Comparison of ENCODE assay signal across 20 cellular contexts in the genomic region with DNA sequence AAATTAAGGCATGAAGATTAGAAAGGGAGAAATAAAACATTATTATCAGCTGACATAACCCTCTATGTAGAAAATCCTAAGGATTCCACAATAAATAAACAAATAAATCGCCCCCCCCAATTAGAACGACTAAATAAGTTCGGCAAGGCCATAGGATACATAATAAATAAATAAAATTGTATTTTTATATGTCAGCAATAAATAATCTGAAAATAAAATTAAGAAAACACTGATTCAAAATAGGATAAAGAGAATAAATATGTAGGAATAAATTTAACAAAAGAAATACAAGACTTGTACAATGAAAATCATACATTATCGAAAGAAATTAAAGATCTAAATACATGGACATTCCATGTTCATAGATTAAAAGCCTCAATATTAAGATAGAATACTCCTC. TPM values are rescaled to one million over a fixed set of nuclear protein-coding genes. Genes with fewer than 3 reads are reported as not detected.
DNase-seq lines count a peak whose midpoint lies in the region; ATAC-seq, FAIRE-seq and TF ChIP-seq lines count a peak whose summit lies in the region.
"Had no signal": no experiment of that assay in that cellular context is flagged by ENCODE, and none has a peak within 500 bp of the region (broad histone marks: within the 10 kb centered on the region; RNA-seq: fewer than 3 reads in every experiment).

No MANE protein-coding gene starts in this region.

- H4K20me1 ChIP-seq in HepG2 (ENCODE audit: insufficient read depth, low read length) (no peaks in the 10 kb centered on the region), mammary epithelial cell (ENCODE audit: insufficient read depth, low read length) (no peaks in the 10 kb centered on the region)

- H3K27ac Mint-ChIP-seq in neural crest cell (ENCODE audit: unreplicated experiment) (no peak overlapping the region), T-helper 17 cell (no peak overlapping the region)
- H3K27ac Mint-ChIP-seq: CD4-positive, CD25-positive, alpha-beta regulatory T cell; CD8-positive, alpha-beta T cell; GM23338; HFFc6 had no signal

- no peaks in the 10 kb centered on the region for H3K9me3 Mint-ChIP-seq in neural crest cell
- H3K9me3 Mint-ChIP-seq: CD8-positive, alpha-beta T cell; GM23338; HFFc6 had no signal

- no peaks in the 10 kb centered on the region for H3K9me3 ChIP-seq in HepG2 (ENCODE audit: low read length)
- H3K9me3 ChIP-seq in right lobe of liver = no peaks in the 10 kb centered on the region
- H3K9me3 ChIP-seq in T-helper 17 cell (ENCODE audit: control insufficient read depth, low read length, poor library complexity, severe bottlenecking) = no peaks in the 10 kb centered on the region
- H3K9me3 ChIP-seq in mammary epithelial cell (replicated peaks; ENCODE audit: insufficient read depth, low read length) = no peaks in the 10 kb centered on the region
- H3K9me3 ChIP-seq: Caco-2, HAP-1 had no signal

- POLR2A ChIA-PET in HepG2 (lab: Yijun Ruan, JAX) = no interaction called here

- H3K9ac ChIP-seq in HepG2 (ENCODE audit: insufficient read depth, low read depth, low read length) (no peak overlapping the region), mammary epithelial cell (ENCODE audit: insufficient read depth, low read length) (no peak overlapping the region)

- H3K27ac ChIP-seq in HepG2 (ENCODE audit: extremely low read length, insufficient read depth, low read length) (no peak overlapping the region), right lobe of liver (no peak overlapping the region), mammary epithelial cell (ENCODE audit: insufficient read depth, low read depth, low read length) (no peak overlapping the region)
- H3K27ac ChIP-seq: 22Rv1 had no signal

- H3K36me3 ChIP-seq in HepG2 (replicated peaks in 1 of 2; ENCODE audit: control insufficient read depth in 1 of 2, insufficient read depth in 2 of 2, low read length in 2 of 2) (0 out of 5 replicates have a peak, but pooled peaks cover 0 to 8% of the 10 kb centered on the region in 2 experiments), right lobe of liver (peaks cover 0 to 2% (median 0%) of the 10 kb centered on the region in 4 donors), mammary epithelial cell (ENCODE audit: insufficient read depth, low read length) (peaks cover 6% of the 10 kb centered on the region)
- H3K36me3 ChIP-seq: HAP-1 had no signal

- dilution Hi-C loops in mammary epithelial cell (cut with HindIII; ENCODE audit: low sequenced_read_pairs) = no loop called here

- ATAC-seq in HepG2 (no peak), right lobe of liver (no peak), HG03175 (IDR thresholded peaks at IDR 0.05; ENCODE audit: unreplicated experiment) (no peak), T-helper 17 cell (no peak)
- ATAC-seq: CD8-positive, alpha-beta T cell; GM23338 had no signal

- no peak for TF ChIP-seq RAD21 in HepG2 (CRISPR knock-in tag; IDR thresholded peaks at IDR 0.05)

- peak overlapping the region; percentile 11 for H3K4me3 Mint-ChIP-seq in neural crest cell
- H3K4me3 Mint-ChIP-seq in T-helper 17 cell = no peak overlapping the region
- H3K4me3 Mint-ChIP-seq: CD4-positive, CD25-positive, alpha-beta regulatory T cell; CD8-positive, alpha-beta T cell; GM23338; HFFc6 had no signal

- BruUV-seq in HepG2 (replicated peaks; lab: Mats Ljungman, UMichigan) (no TSS peak), mammary epithelial cell (replicated peaks; lab: Mats Ljungman, UMichigan) (no TSS peak)

- no peak overlapping the region for H2AFZ ChIP-seq in HepG2 (ENCODE audit: low read length)
- H2AFZ ChIP-seq in mammary epithelial cell (ENCODE audit: low read depth, low read length) = no peak overlapping the region
- H2AFZ ChIP-seq: GM23338 had no signal

- intact Hi-C loops in HepG2 (cut with micrococcal nuclease; ENCODE audit: unreplicated experiment) = no loop called here
- intact Hi-C loops in right lobe of liver (cut with DNase I) = no loop called here
- intact Hi-C loops in mammary epithelial cell (cut with micrococcal nuclease) = no loop called here

- TF ChIP-seq CTCF in HepG2 (CRISPR knock-in tag; IDR thresholded peaks at IDR 0.05) (no peak), right lobe of liver (IDR thresholded peaks at IDR 0.05) (no peak), neural crest cell (conservative IDR thresholded peaks at IDR 0.05) (no peak), mammary epithelial cell (conservative IDR thresholded peaks at IDR 0.05 in 1 of 2, IDR thresholded peaks at IDR 0.05 in 1 of 2; ENCODE audit: extremely low read depth in 1 of 2, insufficient read depth in 1 of 2, low read depth in 1 of 2, low read length in 2 of 2) (no peak)

- no peak for TF ChIP-seq POLR2A in HepG2 (IDR thresholded peaks at IDR 0.05; ENCODE audit: insufficient read depth in 1 of 2, low read depth in 2 of 2, low read length in 2 of 2)
- TF ChIP-seq POLR2A in right lobe of liver (IDR thresholded peaks at IDR 0.05) = no peak

- H3K36me3 Mint-ChIP-seq in neural crest cell (ENCODE audit: low read depth) = no peaks in the 10 kb centered on the region
- H3K36me3 Mint-ChIP-seq in T-helper 17 cell (ENCODE audit: low read depth) = no peaks in the 10 kb centered on the region
- H3K36me3 Mint-ChIP-seq: CD4-positive, CD25-positive, alpha-beta regulatory T cell; CD8-positive, alpha-beta T cell had no signal

- H3K79me2 ChIP-seq in HepG2 (ENCODE audit: insufficient read depth, low read length) (peaks cover 22% of the 10 kb centered on the region), mammary epithelial cell (ENCODE audit: insufficient read depth, low read length) (peaks cover 54% of the 10 kb centered on the region)

- H3K27me3 ChIP-seq in HepG2 (ENCODE audit: control insufficient read depth in 1 of 2, insufficient read depth in 2 of 2, low read length in 2 of 2) (no peaks in the 10 kb centered on the region), right lobe of liver (no peaks in the 10 kb centered on the region), mammary epithelial cell (ENCODE audit: insufficient read depth, low read length) (no peaks in the 10 kb centered on the region)

- H3K4me1 Mint-ChIP-seq in neural crest cell = peaks cover 25% of the 10 kb centered on the region
- H3K4me1 Mint-ChIP-seq in T-helper 17 cell = peaks cover 2% of the 10 kb centered on the region
- H3K4me1 Mint-ChIP-seq: GM23338 had no signal

- no peak for FAIRE-seq in HepG2 (lab: Jason Lieb, UNC)
- peak; percentile 77 for FAIRE-seq in endometrium (lab: Jason Lieb, UNC)
- FAIRE-seq: GM12892, GM19239 had no signal

- H3K27me3 Mint-ChIP-seq in neural crest cell (ENCODE audit: low read depth) (no peaks in the 10 kb centered on the region), T-helper 17 cell (peaks cover 11% of the 10 kb centered on the region)

- no peak overlapping the region for H3K4me2 ChIP-seq in HepG2 (ENCODE audit: low read depth, low read length)
- H3K4me2 ChIP-seq in mammary epithelial cell (ENCODE audit: insufficient read depth, low read depth, low read length) = no peak overlapping the region
- H3K4me2 ChIP-seq: GM23338 had no signal

- no peak overlapping the region for H3K4me3 ChIP-seq in HepG2 (replicated peaks in 1 of 3; ENCODE audit: insufficient read depth in 1 of 3, low read depth in 2 of 3, low read length in 3 of 3)
- no peak overlapping the region for H3K4me3 ChIP-seq in right lobe of liver
- H3K4me3 ChIP-seq in mammary epithelial cell (replicated peaks in 1 of 3; ENCODE audit: insufficient read depth in 1 of 3, low read depth in 2 of 3, low read length in 3 of 3) = no peak overlapping the region
- H3K4me3 ChIP-seq: GM23338, HAP-1 had no signal

- TF ChIP-seq EP300 in HepG2 (IDR thresholded peaks at IDR 0.05; ENCODE audit: low read depth in 2 of 2, low read length in 2 of 2) (no peak), HepG2 (CRISPR knock-in tag; IDR thresholded peaks at IDR 0.05; ENCODE audit: borderline replicate concordance) (no peak)

- DNase-seq in HepG2 (ENCODE audit: low spot score) (no peak), right lobe of liver (no peak), neural crest cell (ENCODE audit: low read depth, low spot score) (no peak), CD1c-positive myeloid dendritic cell (ENCODE audit: extremely low spot score) (no peak), T-helper 17 cell (no peak), mammary epithelial cell (no peak)
- DNase-seq: C1 segment of cervical spinal cord; Caco-2; CD4-positive, CD25-positive, alpha-beta regulatory T cell; CD8-positive, alpha-beta T cell; DMS153; DND-41; HFFc6 had no signal

- CTCF ChIA-PET in HepG2 (lab: Yijun Ruan, JAX; ENCODE audit: low intra/inter-chr PET ratio, low total read pairs) (no interaction called here), mammary epithelial cell (lab: Charles Lee; ENCODE audit: low non-redundant PET) (no interaction called here)

- in situ Hi-C loops in HepG2 (cut with HindIII; ENCODE audit: extremely low pct_ligation_motif_present, low pct_unique_long_range_greater_than_20kb) = no loop called here
- in situ Hi-C loops in mammary epithelial cell (cut with MboI; ENCODE audit: low sequenced_read_pairs in 2 of 2) = no loop called here

- WGBS in HepG2 (ENCODE audit: low lambda C conversion rate) = 97% methylated on average over 4 of the region's 4 CpGs
- WGBS in right lobe of liver (ENCODE audit: insufficient coverage, low coverage, low lambda C conversion rate, missing lambda C conversion rate) = 94% methylated on average over 4 of the region's 4 CpGs
- 98% methylated on average over 4 of the region's 4 CpGs for WGBS in mammary epithelial cell (ENCODE audit: low coverage, missing lambda C conversion rate)

- H3K4me1 ChIP-seq in HepG2 (ENCODE audit: insufficient read depth, low read length) (peaks cover 15% of the 10 kb centered on the region; the same call in 1 of the 2 replicates), right lobe of liver (peaks cover 0 to 7% (median 2%) of the 10 kb centered on the region in 4 donors), mammary epithelial cell (ENCODE audit: insufficient read depth, low read length) (no peaks in the 10 kb centered on the region)
- H3K4me1 ChIP-seq: Caco-2, HAP-1 had no signal

RNA-seq across cellular contexts. Expression of a gene that starts 5.1 kb away (rescaled TPM):
- total RNA-seq in HepG2 (2016; rRNA removed; fragmentation: Illumina TruSeq; extraction: Trizol) = 11.7 and 17.2 TPM in 2 replicates
- 3.1 TPM in 2 replicates for total RNA-seq in HepG2 (2016; cell fraction: cytosol; rRNA removed; fragmentation: Illumina TruSeq; extraction: Trizol; ENCODE audit: low read depth)
- total RNA-seq in HepG2 (2016; cell fraction: insoluble cytoplasmic fraction; rRNA removed; fragmentation: Illumina TruSeq; extraction: Trizol) = 11.4 and 15.4 TPM in 2 replicates
- 5.6 and 6.5 TPM in 2 replicates for total RNA-seq in HepG2 (2016; cell fraction: membrane; rRNA removed; fragmentation: Illumina TruSeq; extraction: Trizol)
- total RNA-seq in HepG2 (2016; cell fraction: nucleus; rRNA removed; fragmentation: Illumina TruSeq; extraction: Trizol) = 16.6 and 19.0 TPM in 2 replicates
- polyA plus RNA-seq in HepG2 (2011; rRNA removed) = 1.3 and 1.6 TPM in 2 replicates
- 1.4 and 2.1 TPM in 2 replicates for polyA plus RNA-seq in HepG2 (2011; cell fraction: cytosol; rRNA removed)
- polyA plus RNA-seq in HepG2 (2011; cell fraction: nucleus; rRNA removed) = 3.2 and 3.5 TPM in 2 replicates
- polyA plus RNA-seq in HepG2 (2012) = 5.4 and 7.4 TPM in 2 replicates
- polyA plus RNA-seq in HepG2 (2016; cell fraction: cytosol; fragmentation: Illumina TruSeq; extraction: Trizol; ENCODE audit: low read depth) = 0.81 and 0.99 TPM in 2 replicates
- polyA plus RNA-seq in HepG2 (2016; cell fraction: insoluble cytoplasmic fraction; fragmentation: Illumina TruSeq; extraction: Trizol; ENCODE audit: low read depth) = 9.0 and 11.6 TPM in 2 replicates
- polyA plus RNA-seq in HepG2 (2016; cell fraction: membrane; fragmentation: Illumina TruSeq; extraction: Trizol; ENCODE audit: low read depth) = 2.2 and 2.5 TPM in 2 replicates
- 9.0 and 11.1 TPM in 2 replicates for polyA plus RNA-seq in HepG2 (2016; cell fraction: nucleus; fragmentation: Illumina TruSeq; extraction: Trizol; ENCODE audit: insufficient read depth, low read depth)
- polyA minus RNA-seq in HepG2 (2011; rRNA and poly(A)+ RNA removed; ENCODE audit: low replicate concordance) = 2.3 and 7.2 TPM in 2 replicates
- 3.7 and 4.5 TPM in 2 replicates for polyA minus RNA-seq in HepG2 (2011; cell fraction: cytosol; rRNA and poly(A)+ RNA removed)
- 9.8 and 11.1 TPM in 2 replicates for polyA minus RNA-seq in HepG2 (2011; cell fraction: nucleus; rRNA and poly(A)+ RNA removed)
- 10 to 100 TPM in 3 of 6 experiments, 1 to 10 TPM in 3; 6.1 to 18.4 (median 9.1) TPM for total RNA-seq in right lobe of liver
- total RNA-seq in neural crest cell = 25.7 and 33.0 TPM in 2 replicates
- total RNA-seq in T-helper 17 cell = under 1 TPM in 1 of 2 donors, not detected in 1; 0.30 TPM
- 10 to 100 TPM; 18.1 to 29.0 TPM for total RNA-seq in mammary epithelial cell
- 2.5 TPM for polyA plus RNA-seq in mammary epithelial cell
- polyA minus RNA-seq in mammary epithelial cell = 23.9 TPM

RNA-seq across cellular contexts. Expression of a gene that starts 7.0 kb away (rescaled TPM):
- total RNA-seq in HepG2 (2016; rRNA removed; fragmentation: Illumina TruSeq; extraction: Trizol) = 17.5 and 18.8 TPM in 2 replicates
- total RNA-seq in HepG2 (2016; cell fraction: cytosol; rRNA removed; fragmentation: Illumina TruSeq; extraction: Trizol; ENCODE audit: low read depth) = 22.7 and 24.8 TPM in 2 replicates
- total RNA-seq in HepG2 (2016; cell fraction: insoluble cytoplasmic fraction; rRNA removed; fragmentation: Illumina TruSeq; extraction: Trizol) = 14.6 and 18.6 TPM in 2 replicates
- total RNA-seq in HepG2 (2016; cell fraction: membrane; rRNA removed; fragmentation: Illumina TruSeq; extraction: Trizol) = 31.8 and 32.3 TPM in 2 replicates
- total RNA-seq in HepG2 (2016; cell fraction: nucleus; rRNA removed; fragmentation: Illumina TruSeq; extraction: Trizol) = 30.1 and 32.9 TPM in 2 replicates
- 20.3 and 21.3 TPM in 2 replicates for polyA plus RNA-seq in HepG2 (2011; rRNA removed)
- polyA plus RNA-seq in HepG2 (2011; cell fraction: cytosol; rRNA removed) = 15.8 and 22.4 TPM in 2 replicates
- polyA plus RNA-seq in HepG2 (2011; cell fraction: nucleus; rRNA removed) = 10.8 and 11.3 TPM in 2 replicates
- 17.0 and 18.9 TPM in 2 replicates for polyA plus RNA-seq in HepG2 (2012)
- 31.2 and 42.1 TPM in 2 replicates for polyA plus RNA-seq in HepG2 (2016; cell fraction: cytosol; fragmentation: Illumina TruSeq; extraction: Trizol; ENCODE audit: low read depth)
- polyA plus RNA-seq in HepG2 (2016; cell fraction: insoluble cytoplasmic fraction; fragmentation: Illumina TruSeq; extraction: Trizol; ENCODE audit: low read depth) = 19.6 and 23.7 TPM in 2 replicates
- polyA plus RNA-seq in HepG2 (2016; cell fraction: membrane; fragmentation: Illumina TruSeq; extraction: Trizol; ENCODE audit: low read depth) = 30.9 and 31.5 TPM in 2 replicates
- polyA plus RNA-seq in HepG2 (2016; cell fraction: nucleus; fragmentation: Illumina TruSeq; extraction: Trizol; ENCODE audit: insufficient read depth, low read depth) = 17.0 and 20.4 TPM in 2 replicates
- polyA minus RNA-seq in HepG2 (2011; rRNA and poly(A)+ RNA removed; ENCODE audit: low replicate concordance) = 13.5 and 23.8 TPM in 2 replicates
- polyA minus RNA-seq in HepG2 (2011; cell fraction: cytosol; rRNA and poly(A)+ RNA removed) = 8.9 and 11.3 TPM in 2 replicates
- 64.1 and 71.5 TPM in 2 replicates for polyA minus RNA-seq in HepG2 (2011; cell fraction: nucleus; rRNA and poly(A)+ RNA removed)
- 10 to 100 TPM; 21.8 to 70.1 (median 31.9) TPM for total RNA-seq in right lobe of liver
- 28.8 and 34.4 TPM in 2 replicates for total RNA-seq in neural crest cell
- total RNA-seq in T-helper 17 cell = 10 to 100 TPM; 12.6 to 15.6 TPM
- 10 to 100 TPM; 22.5 to 27.3 TPM for total RNA-seq in mammary epithelial cell
- polyA plus RNA-seq in mammary epithelial cell = 23.7 TPM
- polyA minus RNA-seq in mammary epithelial cell = 10.1 TPM
